In genomic region chr2:174510583-174511189, GRCh38 we compare ENCODE assay signal across 1 cellular context.
TF ChIP-seq lines count a peak whose summit lies in the region.

No MANE protein-coding gene starts in this region.

TF ChIP-seq in WTC11, 78 proteins besides CTCF, POLR2A, EP300 and RAD21 (continued from another document):
- TF ChIP-seq STAT6 (CRISPR knock-in tag; conservative IDR thresholded peaks at IDR 0.05; ENCODE audit: low read depth) (no peak), ZNF423 (CRISPR knock-in tag; IDR thresholded peaks at IDR 0.05) (no peak), E2F5 (CRISPR knock-in tag; IDR thresholded peaks at IDR 0.05) (no peak), IRF2 (CRISPR knock-in tag; IDR thresholded peaks at IDR 0.05; ENCODE audit: borderline replicate concordance, low read depth) (no peak), ZNF219 (CRISPR knock-in tag; IDR thresholded peaks at IDR 0.05; ENCODE audit: borderline replicate concordance) (no peak)
